ENCODE assay signal across 8 cellular contexts in the genomic region with DNA sequence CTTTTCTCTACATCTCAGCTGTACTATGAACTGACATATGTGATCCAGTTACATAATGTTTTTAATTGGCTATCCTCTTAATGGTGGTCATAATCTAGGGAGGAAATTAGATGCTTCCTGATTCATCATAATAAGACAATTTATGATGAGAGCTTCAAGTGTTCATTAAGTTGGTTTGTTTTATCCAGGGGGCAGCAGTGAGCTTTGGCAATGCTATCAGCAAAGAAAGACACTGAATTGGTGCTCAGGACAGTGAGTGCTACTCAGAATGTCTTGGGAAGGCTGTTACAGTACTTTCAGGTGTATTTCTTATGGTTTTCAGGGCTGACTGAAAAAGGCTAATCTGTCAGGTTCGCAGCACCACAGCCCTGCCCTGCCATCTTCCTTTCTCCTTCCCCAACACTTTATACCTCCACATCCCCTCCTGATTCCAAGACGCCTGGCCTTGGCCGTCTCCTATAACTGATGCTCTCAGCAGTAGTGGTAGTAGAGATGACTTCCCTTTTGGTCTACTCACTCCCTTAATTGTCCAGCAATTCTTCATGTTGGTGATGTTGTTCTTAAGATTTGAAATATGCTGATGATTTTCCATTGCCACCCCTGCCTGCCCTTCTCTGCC.
DNase-seq lines count a peak whose midpoint lies in the region; ATAC-seq and TF ChIP-seq lines count a peak whose summit lies in the region.

No MANE protein-coding gene starts in this region.

- DNase-seq in DND-41 (peak; percentile 56), NCI-H748 (lab: John Stamatoyannopoulos, UW; ENCODE audit: unreplicated experiment) (peak; percentile 71), foreskin melanocyte (peak; percentile 71), putamen (ENCODE audit: low spot score) (peak; percentile 43), DMS79 treated with DMSO at 0.1 percent for 48 hours (lab: John Stamatoyannopoulos, UW) (no peak)
- peak; percentile 63 for DNase-seq in activated T-cell treated with anti-CD3 and anti-CD28 coated beads, Interleukin-2, amount 50 U/mL, for 4 hours

- H3K9me3 ChIP-seq in DND-41 (ENCODE audit: insufficient read depth, low read length, severe bottlenecking) = no peaks in the 10 kb centered on the region

- peak overlapping the region; percentile 69 for H3K27ac ChIP-seq in DND-41 (ENCODE audit: low read length)

- TF ChIP-seq CTCF in DND-41 (IDR thresholded peaks at IDR 0.05; ENCODE audit: borderline replicate concordance, extremely low read depth, low read length, poor library complexity, severe bottlenecking) = peak; percentile 63

- no peaks in the 10 kb centered on the region for H4K20me1 ChIP-seq in DND-41 (ENCODE audit: insufficient read depth, low read length)

- peaks cover 7% of the 10 kb centered on the region for H3K9me3 Mint-ChIP-seq in activated T-cell treated with anti-CD3 and anti-CD28 coated beads, Interleukin-2, amount 50 U/mL, for 4 hours

- H3K4me3 ChIP-seq in DND-41 (ENCODE audit: low read depth in 1 of 2, low read length in 2 of 2) = no peak overlapping the region

- no peaks in the 10 kb centered on the region for H3K36me3 ChIP-seq in DND-41 (ENCODE audit: insufficient read depth, low read length)

- peaks cover 63% of the 10 kb centered on the region for H3K4me1 Mint-ChIP-seq in activated T-cell treated with anti-CD3 and anti-CD28 coated beads, Interleukin-2, amount 50 U/mL, for 4 hours (ENCODE audit: low read depth)

- H3K4me2 ChIP-seq in DND-41 (ENCODE audit: insufficient read depth, low read length) = no peak overlapping the region

- ATAC-seq in DND-41 (ENCODE audit: insufficient read depth, low read depth) = peak; percentile 61
- peak; percentile 62 for ATAC-seq in GM21619 (IDR thresholded peaks at IDR 0.05; ENCODE audit: unreplicated experiment)
- ATAC-seq in activated T-cell treated with anti-CD3 and anti-CD28 coated beads, Interleukin-2, amount 50 U/mL, for 4 hours = peak; percentile 75 to 78
- ATAC-seq in GM18861 (IDR thresholded peaks at IDR 0.05; ENCODE audit: unreplicated experiment) = no peak

- no peaks in the 10 kb centered on the region for H3K79me2 ChIP-seq in DND-41 (ENCODE audit: insufficient read depth, low read length)

- H3K27me3 Mint-ChIP-seq in activated T-cell treated with anti-CD3 and anti-CD28 coated beads, Interleukin-2, amount 50 U/mL, for 4 hours (ENCODE audit: low read depth) = no peaks in the 10 kb centered on the region

- no peaks in the 10 kb centered on the region for H3K27me3 ChIP-seq in DND-41 (ENCODE audit: insufficient read depth, low read length, poor library complexity)

- no peak overlapping the region for H3K9ac ChIP-seq in DND-41 (ENCODE audit: low read depth, low read length)

- H3K4me3 Mint-ChIP-seq in activated T-cell treated with anti-CD3 and anti-CD28 coated beads, Interleukin-2, amount 50 U/mL, for 4 hours = no peak overlapping the region

- H3K36me3 Mint-ChIP-seq in activated T-cell treated with anti-CD3 and anti-CD28 coated beads, Interleukin-2, amount 50 U/mL, for 4 hours (ENCODE audit: insufficient read depth) = no peaks in the 10 kb centered on the region

- peaks cover 57% of the 10 kb centered on the region for H3K4me1 ChIP-seq in DND-41 (ENCODE audit: insufficient read depth, low read length)

- H2AFZ ChIP-seq in DND-41 (ENCODE audit: low read depth, low read length) = 0 out of 2 replicates have a peak overlapping the region, but pooled peaks have one; percentile 21
